In the genomic region with DNA sequence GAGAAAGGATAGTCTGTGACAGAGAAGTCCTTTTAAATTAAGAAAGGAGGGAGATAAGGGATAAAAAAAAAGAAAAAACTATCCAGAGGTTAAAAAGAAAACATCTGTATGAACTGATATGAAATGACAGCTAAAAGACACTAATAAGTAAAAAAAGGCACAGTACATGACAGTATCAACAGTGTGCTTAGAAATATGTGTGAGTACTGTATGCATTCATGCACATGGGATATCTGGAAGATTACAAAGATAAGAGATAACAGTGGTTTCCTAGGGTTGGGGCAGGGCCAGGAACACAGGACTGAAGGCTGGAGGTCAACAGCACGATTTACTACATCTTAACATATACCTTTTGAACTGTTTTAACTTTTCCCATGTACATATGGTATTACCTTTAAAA, we compare ENCODE assay signal across 10 cellular contexts. TPM values are rescaled to one million over a fixed set of nuclear protein-coding genes. Genes with fewer than 3 reads are reported as not detected.
DNase-seq lines count a peak whose midpoint lies in the region; ATAC-seq, FAIRE-seq and TF ChIP-seq lines count a peak whose summit lies in the region.
"Had no signal": no experiment of that assay in that cellular context is flagged by ENCODE, and none has a peak within 500 bp of the region (broad histone marks: within the 10 kb centered on the region; RNA-seq: fewer than 3 reads in every experiment).

No MANE protein-coding gene starts in this region.

- no peak overlapping the region for H2AFZ ChIP-seq in K562 (ENCODE audit: low read depth, low read length)
- no peak overlapping the region for H2AFZ ChIP-seq in trophoblast cell (ENCODE audit: insufficient read depth, low read length, poor library complexity)

- H3K27me3 ChIP-seq in K562 (ENCODE audit: control insufficient read depth in 2 of 2, insufficient read depth in 2 of 2, low read length in 2 of 2) = no peaks in the 10 kb centered on the region
- no peaks in the 10 kb centered on the region for H3K27me3 ChIP-seq in trophoblast cell (ENCODE audit: insufficient read depth, low read length)

- peak overlapping the region; percentile 22 for H3K4me2 ChIP-seq in K562 (ENCODE audit: insufficient read depth, low read length)
- H3K4me2 ChIP-seq in trophoblast cell (ENCODE audit: low read length) = no peak overlapping the region

- H3K4me3 Mint-ChIP-seq in T-helper 1 cell treated with Interleukin-12 subunit alpha and Interleukin-12 subunit beta and Interleukin-4 antibody, amounts not matched to agents 30 μg/mL and 1 μg/mL, for 36 hours = peak overlapping the region; percentile 83
- no peak overlapping the region for H3K4me3 Mint-ChIP-seq in stimulated activated naive B cell treated with anti-CD40 and anti-IgM and Interleukin-4, amounts not matched to agents 10 μg/mL and 1 μg/mL and 100 μg/mL, for 72 hours
- H3K4me3 Mint-ChIP-seq: H9 had no signal

- no peak overlapping the region for H2BK5ac ChIP-seq in trophoblast cell (ENCODE audit: low read depth, low read length, poor library complexity)

- ATAC-seq in K562 = peak; percentile 12
- ATAC-seq in stimulated activated naive B cell treated with anti-CD40 and anti-IgM and Interleukin-4, amounts not matched to agents 10 μg/mL and 1 μg/mL and 100 μg/mL, for 72 hours (replicated peaks) = no peak

- TF ChIP-seq RAD21 in K562 (CRISPR knock-in tag; conservative IDR thresholded peaks at IDR 0.05 in 1 of 2, IDR thresholded peaks at IDR 0.05 in 1 of 2) = no peak

- H3K14ac ChIP-seq in trophoblast cell (ENCODE audit: low read length) = no peak overlapping the region

- no peak for TF ChIP-seq CTCF in K562 (IDR thresholded peaks at IDR 0.05 in 2 of 3, conservative IDR thresholded peaks at IDR 0.05 in 1 of 3; ENCODE audit: insufficient read depth in 2 of 3, low read depth in 1 of 3, low read length in 3 of 3)

- in situ Hi-C loops in K562 (cut with MboI) = no loop called here

- peak overlapping the region; percentile 75 for H3K4ac ChIP-seq in trophoblast cell (ENCODE audit: low read depth, low read length)

- peak; percentile 23; the same call in 1 of the 2 replicates for TF ChIP-seq EP300 in K562 (IDR thresholded peaks at IDR 0.05; ENCODE audit: low read length)

- peak overlapping the region; percentile 38 for H3K4me3 ChIP-seq in Jurkat, Clone E6-1 (ENCODE audit: low read length)
- H3K4me3 ChIP-seq in K562 = no peak overlapping the region
- H3K4me3 ChIP-seq in trophoblast cell (ENCODE audit: low read depth, low read length) = no peak overlapping the region

- H4K20me1 ChIP-seq in K562 (replicated peaks; ENCODE audit: control insufficient read depth, insufficient read depth, low read length) = peaks cover 37% of the 10 kb centered on the region

- H3K79me1 ChIP-seq in trophoblast cell (ENCODE audit: low read length) = no peaks in the 10 kb centered on the region

- H2BK12ac ChIP-seq in trophoblast cell (ENCODE audit: low read length) = no peak overlapping the region

- H3K4me1 ChIP-seq in K562 (replicated peaks in 1 of 2; ENCODE audit: control insufficient read depth in 2 of 2, insufficient read depth in 2 of 2, low read length in 2 of 2) (peaks cover 43 to 59% of the 10 kb centered on the region in 2 experiments), trophoblast cell (ENCODE audit: control insufficient read depth in 1 of 2, insufficient read depth in 2 of 2, low read length in 2 of 2) (peaks cover 2 to 6% of the 10 kb centered on the region in 2 experiments)

- no peak overlapping the region for H3K23ac ChIP-seq in trophoblast cell (ENCODE audit: low read length)

- peak overlapping the region; percentile 81 for H3K27ac Mint-ChIP-seq in T-helper 1 cell treated with Interleukin-12 subunit alpha and Interleukin-12 subunit beta and Interleukin-4 antibody, amounts not matched to agents 30 μg/mL and 1 μg/mL, for 36 hours
- H3K27ac Mint-ChIP-seq in stimulated activated naive B cell treated with anti-CD40 and anti-IgM and Interleukin-4, amounts not matched to agents 10 μg/mL and 1 μg/mL and 100 μg/mL, for 72 hours = no peak overlapping the region

- no peak for TF ChIP-seq POLR2A in K562 (conservative IDR thresholded peaks at IDR 0.05)

- H3K36me3 Mint-ChIP-seq in T-helper 1 cell treated with Interleukin-12 subunit alpha and Interleukin-12 subunit beta and Interleukin-4 antibody, amounts not matched to agents 30 μg/mL and 1 μg/mL, for 36 hours (ENCODE audit: low read depth) = peaks cover 26% of the 10 kb centered on the region
- peaks cover 22 to 36% of the 10 kb centered on the region in 2 donors for H3K36me3 Mint-ChIP-seq in stimulated activated naive B cell treated with anti-CD40 and anti-IgM and Interleukin-4, amounts not matched to agents 10 μg/mL and 1 μg/mL and 100 μg/mL, for 72 hours

- H4K91ac ChIP-seq in trophoblast cell (ENCODE audit: low read depth, low read length) = no peak overlapping the region

- H3K9me3 Mint-ChIP-seq in T-helper 1 cell treated with Interleukin-12 subunit alpha and Interleukin-12 subunit beta and Interleukin-4 antibody, amounts not matched to agents 30 μg/mL and 1 μg/mL, for 36 hours = no peaks in the 10 kb centered on the region
- H3K9me3 Mint-ChIP-seq in stimulated activated naive B cell treated with anti-CD40 and anti-IgM and Interleukin-4, amounts not matched to agents 10 μg/mL and 1 μg/mL and 100 μg/mL, for 72 hours = no peaks in the 10 kb centered on the region
- H3K9me3 Mint-ChIP-seq: H9 had no signal

- 0% methylated on average over 1 of the region's 1 CpG for WGBS in K562 (ENCODE audit: insufficient coverage, low coverage, missing lambda C conversion rate)
- no CpG with 5 or more reads among the region's 1 CpG for WGBS in trophoblast cell (ENCODE audit: extremely low coverage, insufficient coverage, insufficient read length)

- H2BK120ac ChIP-seq in trophoblast cell (ENCODE audit: insufficient read depth, low read length, poor library complexity) = no peak overlapping the region

- H3K4me1 Mint-ChIP-seq in T-helper 1 cell treated with Interleukin-12 subunit alpha and Interleukin-12 subunit beta and Interleukin-4 antibody, amounts not matched to agents 30 μg/mL and 1 μg/mL, for 36 hours (ENCODE audit: low read depth) = peaks cover 59% of the 10 kb centered on the region
- H3K4me1 Mint-ChIP-seq in stimulated activated naive B cell treated with anti-CD40 and anti-IgM and Interleukin-4, amounts not matched to agents 10 μg/mL and 1 μg/mL and 100 μg/mL, for 72 hours = peaks cover 40 to 70% of the 10 kb centered on the region in 2 donors

- H3K9me3 ChIP-seq in K562 (replicated peaks; ENCODE audit: control insufficient read depth, insufficient read depth, low read depth, low read length) = no peaks in the 10 kb centered on the region
- no peaks in the 10 kb centered on the region for H3K9me3 ChIP-seq in trophoblast cell (ENCODE audit: insufficient read depth, low read depth, low read length)

- peaks cover 59% of the 10 kb centered on the region for H3K36me3 ChIP-seq in K562 (ENCODE audit: control insufficient read depth, insufficient read depth, low read length)
- H3K36me3 ChIP-seq in trophoblast cell (ENCODE audit: control insufficient read depth in 1 of 2, insufficient read depth in 2 of 2, low read length in 2 of 2) = peaks cover 1 to 3% of the 10 kb centered on the region in 2 experiments

- intact Hi-C loops in K562 (cut with micrococcal nuclease) = loop anchor here (5.0 kb wide), 1 partner anchor 37 kb away; no protein-coding TSS in a partner anchor

- DNase-seq in T-helper 1 cell (no peak), K562 (ENCODE audit: extremely low read depth in 1 of 4, low spot score in 3 of 4) (peak in 2 of 4 experiments; percentile 35), trophoblast cell (peak in 1 of 2 donors; percentile 69), SW 1271 (lab: John Stamatoyannopoulos, UW) (no peak), NCI-H1436 treated with DMSO at 0.1 percent for 48 hours (lab: John Stamatoyannopoulos, UW) (no peak)
- no peak for DNase-seq in Jurkat, Clone E6-1 (ENCODE audit: low read depth, low spot score)
- no peak for DNase-seq in stimulated activated naive B cell treated with anti-CD40 and anti-IgM and Interleukin-4, amounts not matched to agents 10 μg/mL and 1 μg/mL and 100 μg/mL, for 72 hours
- DNase-seq: H9, T1000 had no signal

- no peak overlapping the region for H3K18ac ChIP-seq in trophoblast cell (ENCODE audit: low read length)

- H2AK5ac ChIP-seq in trophoblast cell (ENCODE audit: low read length) = no peak overlapping the region

- no peak overlapping the region for H4K12ac ChIP-seq in trophoblast cell (ENCODE audit: low read depth, low read length)

- no peak for FAIRE-seq in K562 (lab: Jason Lieb, UNC)

- H3K27ac ChIP-seq in K562 (ENCODE audit: extremely low read depth, low read depth, low read length) (peak overlapping the region; percentile 28; the same call in 1 of the 3 replicates), trophoblast cell (ENCODE audit: low read depth, low read length) (no peak overlapping the region)

- H3K9me1 ChIP-seq in K562 (ENCODE audit: control insufficient read depth, insufficient read depth, low read length) = no peaks in the 10 kb centered on the region

- BruUV-seq in K562 (replicated peaks; lab: Mats Ljungman, UMichigan) = no TSS peak

- no peak overlapping the region for H4K8ac ChIP-seq in trophoblast cell (ENCODE audit: low read depth, low read length)

- peaks cover 99% of the 10 kb centered on the region for H3K79me2 ChIP-seq in K562 (ENCODE audit: control insufficient read depth, insufficient read depth, low read length)
- peaks cover 13% of the 10 kb centered on the region for H3K79me2 ChIP-seq in trophoblast cell (ENCODE audit: control insufficient read depth, insufficient read depth, low read length, poor library complexity)

- POLR2A ChIA-PET in K562 (lab: Yijun Ruan, JAX) = interaction anchor here (0.8 to 4.7 kb wide), 3 partner anchors 9 to 19 kb away, joined by 3 to 50 read pairs (median 3); no protein-coding TSS in a partner anchor

- H3K27me3 Mint-ChIP-seq in T-helper 1 cell treated with Interleukin-12 subunit alpha and Interleukin-12 subunit beta and Interleukin-4 antibody, amounts not matched to agents 30 μg/mL and 1 μg/mL, for 36 hours (ENCODE audit: low read depth) = no peaks in the 10 kb centered on the region
- H3K27me3 Mint-ChIP-seq in stimulated activated naive B cell treated with anti-CD40 and anti-IgM and Interleukin-4, amounts not matched to agents 10 μg/mL and 1 μg/mL and 100 μg/mL, for 72 hours = no peaks in the 10 kb centered on the region

- CTCF ChIA-PET in K562 (lab: Yijun Ruan, JAX; ENCODE audit: low intra/inter-chr PET ratio) = no interaction called here

- H3K9ac ChIP-seq in K562 (ENCODE audit: insufficient read depth in 1 of 2, low read depth in 2 of 2, low read length in 2 of 2) = peak overlapping the region in 1 of 2 experiments; percentile 20; a peak in 1 of 4 replicates
- H3K9ac ChIP-seq in trophoblast cell (ENCODE audit: low read length) = no peak overlapping the region

RNA-seq across cellular contexts. Expression of a gene that starts 13.3 kb away (rescaled TPM):
- polyA plus RNA-seq in Jurkat, Clone E6-1 (2012; ENCODE audit: insufficient read depth, insufficient read length) = 551 TPM
- total RNA-seq in K562 (2011; cell fraction: chromatin; rRNA removed; ENCODE audit: low replicate concordance) = 116 and 315 TPM in 2 replicates
- total RNA-seq in K562 (2011; cell fraction: nucleolus; rRNA removed) = 52.7 and 78.6 TPM in 2 replicates
- 175 and 257 TPM in 2 replicates for total RNA-seq in K562 (2011; cell fraction: nucleoplasm; rRNA removed)
- total RNA-seq in K562 (2014; rRNA removed) (316 and 345 TPM in 2 replicates), K562 (2014; rRNA removed; fragmentation: Illumina TruSeq; extraction: Trizol) (620 and 713 TPM in 2 replicates), K562 (2015; rRNA removed; fragmentation: Illumina TruSeq; extraction: Trizol) (585 and 652 TPM in 2 replicates), K562 (2021) (429 and 432 TPM in 2 replicates)
- polyA plus RNA-seq in K562 (2011; rRNA removed) (785 and 870 TPM in 2 replicates), K562 (2014; fragmentation: Illumina TruSeq; extraction: Trizol) (528 and 852 TPM in 2 replicates), K562 (2014; fragmentation: Nextera tagmentation; extraction: Ambion mirVana) (100 to 1,000 TPM; 197 to 480 TPM), K562 (2014; rRNA removed) (219 and 255 TPM in 2 replicates)
- polyA plus RNA-seq in K562 (2011; cell fraction: cytosol; rRNA removed) = 63.7 and 209 TPM in 2 replicates
- polyA plus RNA-seq in K562 (2011; cell fraction: nucleus; rRNA removed) = 124 and 204 TPM in 2 replicates
- polyA plus RNA-seq in K562 (2012) = 386 and 493 TPM in 2 replicates
- polyA minus RNA-seq in K562 (2011; rRNA and poly(A)+ RNA removed) = 693 and 694 TPM in 2 replicates
- 406 and 559 TPM in 2 replicates for polyA minus RNA-seq in K562 (2011; cell fraction: cytosol; rRNA and poly(A)+ RNA removed)
- polyA minus RNA-seq in K562 (2011; cell fraction: nucleus; rRNA and poly(A)+ RNA removed) = 36.6 and 130 TPM in 2 replicates
- 646 and 682 TPM in 2 replicates for polyA plus RNA-seq in trophoblast cell (2013)
